1 cellular context compared by ENCODE assay signal in the genomic region with DNA sequence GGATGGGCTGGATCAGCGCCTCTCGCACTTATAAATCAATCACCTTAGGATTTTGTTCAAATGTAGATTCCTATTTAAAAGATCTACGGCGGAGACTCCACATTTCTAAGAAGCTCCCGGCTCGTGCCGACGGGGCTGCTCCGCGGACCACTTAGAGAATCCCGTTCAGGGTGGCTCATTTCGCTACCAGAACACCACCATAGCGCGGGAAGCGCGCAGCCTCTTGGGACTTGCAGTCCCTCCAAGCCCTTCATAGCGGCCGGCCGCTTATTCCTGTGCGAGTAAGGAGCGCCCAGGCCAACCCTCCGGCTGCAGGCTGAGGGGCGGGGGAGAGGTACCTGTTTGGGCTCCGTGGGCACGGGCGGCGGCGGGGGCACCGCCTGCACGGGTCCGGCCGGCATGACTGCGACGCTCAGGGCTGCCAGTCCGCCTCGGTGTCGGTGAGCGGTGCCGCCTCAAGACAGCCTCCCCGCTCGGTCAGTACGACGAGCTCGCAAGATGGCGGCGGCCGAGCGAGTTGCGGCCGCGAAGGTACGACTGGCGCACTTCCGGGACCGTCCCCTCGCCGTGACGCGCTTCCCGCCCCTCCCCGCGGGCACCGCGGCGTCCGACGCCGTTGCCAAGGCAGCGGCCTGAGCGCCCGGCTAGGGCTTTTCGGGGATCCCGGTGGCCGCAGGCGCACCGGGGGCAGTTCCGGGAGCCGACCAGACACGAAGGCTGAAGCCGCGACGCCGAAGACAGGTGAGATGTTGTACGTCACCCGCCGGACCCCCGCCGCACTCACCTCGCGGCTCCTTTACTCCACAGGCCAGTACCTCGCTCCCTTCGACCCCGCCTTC.
TF ChIP-seq lines count a peak whose summit lies in the region.

TSS of gene CCDC157 (plus strand) at position 616 of the 839 bp plus-strand sequence. CDS start 8,994 bp downstream, outside the sequence.
TSS of gene SF3A1 (minus strand) at position 503 of the 839 bp plus-strand sequence. CDS start at position 401, 102 bp downstream.

TF ChIP-seq in IMR-90, 13 proteins besides CTCF, POLR2A, EP300 and RAD21:
- no peak for TF ChIP-seq RFX5 (IDR thresholded peaks at IDR 0.05; ENCODE audit: low read depth, low read length)
- TF ChIP-seq CHD1 (IDR thresholded peaks at IDR 0.05; ENCODE audit: low read depth, low read length), result no peak; the same call in 1 of the 2 replicates
- TF ChIP-seq FOS (IDR thresholded peaks at IDR 0.05; ENCODE audit: low read depth, low read length), result peak; percentile 5; the same call in 1 of the 2 replicates
- TF ChIP-seq MXI1 (IDR thresholded peaks at IDR 0.05; ENCODE audit: borderline replicate concordance, low read depth, low read length), result peak; percentile 81; the same call in 1 of the 2 replicates
- peak; percentile 64; the same call in 1 of the 2 replicates for TF ChIP-seq BHLHE40 (IDR thresholded peaks at IDR 0.05; ENCODE audit: low read depth, low read length)
- no peak for TF ChIP-seq SMC3 (IDR thresholded peaks at IDR 0.05; ENCODE audit: low read depth, low read length)
- no peak for TF ChIP-seq CEBPB (IDR thresholded peaks at IDR 0.05; ENCODE audit: low read depth, low read length)
- TF ChIP-seq MAZ (IDR thresholded peaks at IDR 0.05; ENCODE audit: borderline replicate concordance, low read depth, low read length), result peak; percentile 97
- peak; percentile 20; the same call in 1 of the 2 replicates for TF ChIP-seq NFE2L2 (IDR thresholded peaks at IDR 0.05; ENCODE audit: low read depth, low read length)
